ENCODE assay signal across 10 cellular contexts in genomic region chr2:239247401-239248245, GRCh38.
DNase-seq lines count a peak whose midpoint lies in the region; ATAC-seq, FAIRE-seq and TF ChIP-seq lines count a peak whose summit lies in the region.
"Had no signal": no experiment of that assay in that cellular context is flagged by ENCODE, and none has a peak within 500 bp of the region (broad histone marks: within the 10 kb centered on the region; RNA-seq: fewer than 3 reads in every experiment).

No MANE protein-coding gene starts in this region.

- no peaks in the 10 kb centered on the region for H3K9me3 Mint-ChIP-seq in T-helper 1 cell treated with Interleukin-12 subunit alpha and Interleukin-12 subunit beta and Interleukin-4 antibody, amounts not matched to agents 30 μg/mL and 1 μg/mL, for 36 hours
- no peaks in the 10 kb centered on the region for H3K9me3 Mint-ChIP-seq in endothelial cell (ENCODE audit: unreplicated experiment)
- H3K9me3 Mint-ChIP-seq in effector memory CD8-positive, alpha-beta T cell = no peaks in the 10 kb centered on the region

- H3K27ac ChIP-seq in foreskin keratinocyte (peak overlapping the region; percentile 73), gastrocnemius medialis (peak overlapping the region; percentile 94 to 99 (median 98))

- no peak for TF ChIP-seq CTCF in foreskin keratinocyte (conservative IDR thresholded peaks at IDR 0.05)
- TF ChIP-seq CTCF in gastrocnemius medialis (IDR thresholded peaks at IDR 0.05 in 4 of 5, conservative IDR thresholded peaks at IDR 0.05 in 1 of 5) = no peak
- no peak for TF ChIP-seq CTCF in endothelial cell (IDR thresholded peaks at IDR 0.05; ENCODE audit: unreplicated experiment)

- no peaks in the 10 kb centered on the region for H3K9me3 ChIP-seq in gastrocnemius medialis

- intact Hi-C loops in gastrocnemius medialis (cut with DNase I; ENCODE audit: low total_unique reads) = loop anchor here (2.0 to 5.0 kb wide), 2 partner anchors 45 to 63 kb away; no protein-coding TSS in a partner anchor

- in situ Hi-C loops in gastrocnemius medialis (cut with MboI; ENCODE audit: low sequenced_read_pairs in 4 of 4) = no loop called here

- peak; percentile 98 for FAIRE-seq in RCC 7860 (lab: Jason Lieb, UNC)
- FAIRE-seq: GM19239 had no signal

- no peaks in the 10 kb centered on the region for H3K27me3 Mint-ChIP-seq in T-helper 1 cell treated with Interleukin-12 subunit alpha and Interleukin-12 subunit beta and Interleukin-4 antibody, amounts not matched to agents 30 μg/mL and 1 μg/mL, for 36 hours (ENCODE audit: low read depth)
- H3K27me3 Mint-ChIP-seq in endothelial cell (ENCODE audit: unreplicated experiment) = peaks cover 5% of the 10 kb centered on the region
- H3K27me3 Mint-ChIP-seq in effector memory CD8-positive, alpha-beta T cell = no peaks in the 10 kb centered on the region

- ATAC-seq in foreskin keratinocyte (no peak), gastrocnemius medialis (no peak)
- ATAC-seq in effector memory CD8-positive, alpha-beta T cell (replicated peaks) = no peak

- no peaks in the 10 kb centered on the region for H3K36me3 ChIP-seq in gastrocnemius medialis

- H3K4me1 ChIP-seq in foreskin keratinocyte (no peaks in the 10 kb centered on the region), gastrocnemius medialis (peaks cover 80 to 89% of the 10 kb centered on the region in 2 donors)

- peak overlapping the region; percentile 57 for H3K27ac Mint-ChIP-seq in T-helper 1 cell treated with Interleukin-12 subunit alpha and Interleukin-12 subunit beta and Interleukin-4 antibody, amounts not matched to agents 30 μg/mL and 1 μg/mL, for 36 hours
- H3K27ac Mint-ChIP-seq in endothelial cell (ENCODE audit: unreplicated experiment) = no peak overlapping the region
- H3K27ac Mint-ChIP-seq in effector memory CD8-positive, alpha-beta T cell = peak overlapping the region in 1 of 2 donors; percentile 85

- no peak overlapping the region for H3K4me3 ChIP-seq in gastrocnemius medialis

- no peak for TF ChIP-seq POLR2A in gastrocnemius medialis (IDR thresholded peaks at IDR 0.05)

- H3K4me3 Mint-ChIP-seq in T-helper 1 cell treated with Interleukin-12 subunit alpha and Interleukin-12 subunit beta and Interleukin-4 antibody, amounts not matched to agents 30 μg/mL and 1 μg/mL, for 36 hours = no peak overlapping the region
- no peak overlapping the region for H3K4me3 Mint-ChIP-seq in endothelial cell (ENCODE audit: unreplicated experiment)
- no peak overlapping the region for H3K4me3 Mint-ChIP-seq in effector memory CD8-positive, alpha-beta T cell

- H3K36me3 Mint-ChIP-seq in T-helper 1 cell treated with Interleukin-12 subunit alpha and Interleukin-12 subunit beta and Interleukin-4 antibody, amounts not matched to agents 30 μg/mL and 1 μg/mL, for 36 hours (ENCODE audit: low read depth) = peaks cover 31% of the 10 kb centered on the region
- H3K36me3 Mint-ChIP-seq in endothelial cell (ENCODE audit: low read depth, unreplicated experiment) = no peaks in the 10 kb centered on the region
- H3K36me3 Mint-ChIP-seq in effector memory CD8-positive, alpha-beta T cell (ENCODE audit: insufficient read depth) = peaks cover 14% of the 10 kb centered on the region

- peaks cover 31% of the 10 kb centered on the region for H3K4me1 Mint-ChIP-seq in T-helper 1 cell treated with Interleukin-12 subunit alpha and Interleukin-12 subunit beta and Interleukin-4 antibody, amounts not matched to agents 30 μg/mL and 1 μg/mL, for 36 hours (ENCODE audit: low read depth)
- H3K4me1 Mint-ChIP-seq in endothelial cell (ENCODE audit: unreplicated experiment) = peaks cover 19% of the 10 kb centered on the region
- peaks cover 27 to 28% of the 10 kb centered on the region in 2 donors for H3K4me1 Mint-ChIP-seq in effector memory CD8-positive, alpha-beta T cell (ENCODE audit: low read depth in 2 of 2)

- no peak for DNase-seq in T-helper 1 cell
- peak; percentile 98 for DNase-seq in RCC 7860 (ENCODE audit: low spot score)
- no peak for DNase-seq in foreskin keratinocyte
- DNase-seq in gastrocnemius medialis = peak in 1 of 2 donors; percentile 16
- DNase-seq in DMS114 treated with DMSO at 0.1 percent for 48 hours (lab: John Stamatoyannopoulos, UW; ENCODE audit: unreplicated experiment) = no peak
- DNase-seq in endothelial cell (ENCODE audit: low spot score) = no peak
- no peak for DNase-seq in effector memory CD8-positive, alpha-beta T cell
- DNase-seq: NCI-H524 treated with DMSO at 0.1 percent for 48 hours had no signal

- H3K27me3 ChIP-seq in foreskin keratinocyte (no peaks in the 10 kb centered on the region), gastrocnemius medialis (no peaks in the 10 kb centered on the region)
